Comparison of ENCODE assay signal across 1 cellular context in the genomic region with DNA sequence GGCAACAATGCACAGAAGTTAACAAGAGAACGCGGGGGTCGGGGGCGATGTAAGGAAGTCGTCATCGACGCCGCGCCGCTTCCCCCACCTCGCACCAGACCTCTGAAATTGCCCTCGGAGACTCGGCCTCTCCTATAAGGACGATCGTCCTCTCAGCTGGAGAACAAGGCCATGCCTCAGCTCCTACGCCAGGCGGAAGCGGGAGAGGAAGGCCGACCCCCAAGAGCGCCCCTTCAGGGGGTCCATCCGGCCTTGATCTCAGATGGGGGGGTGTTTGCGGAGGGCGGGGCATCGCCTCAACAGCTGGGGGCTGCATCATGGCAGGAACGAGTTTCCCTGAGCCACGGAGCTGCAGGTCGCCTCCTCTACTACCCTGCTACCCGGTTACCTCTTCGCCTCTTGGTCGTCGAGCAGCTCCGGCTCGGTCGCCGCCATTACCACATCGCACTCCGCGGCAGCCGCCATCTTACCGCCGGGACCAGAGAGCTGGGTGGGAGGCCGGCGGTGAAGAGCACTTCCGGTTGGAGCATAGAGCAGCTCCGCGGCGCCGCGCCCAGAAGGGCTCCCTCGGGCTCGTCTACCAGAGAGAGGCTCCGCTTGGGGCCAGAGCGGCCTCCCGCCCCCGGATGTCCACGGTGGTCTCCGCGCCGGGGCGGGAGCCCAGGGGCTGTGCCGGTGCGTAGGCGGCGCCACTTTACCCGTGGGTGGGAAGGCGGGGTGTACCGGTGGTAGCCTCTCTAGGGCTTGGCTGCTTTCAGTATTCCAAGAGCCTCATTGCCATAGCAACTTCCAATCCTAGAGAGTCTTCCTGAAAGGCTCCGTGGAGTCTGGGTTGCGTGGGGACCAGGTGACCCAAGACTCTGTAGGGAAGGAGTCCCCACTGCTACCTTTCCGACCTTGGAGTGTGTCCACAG.
TF ChIP-seq lines count a peak whose summit lies in the region.

A gene with protein sequence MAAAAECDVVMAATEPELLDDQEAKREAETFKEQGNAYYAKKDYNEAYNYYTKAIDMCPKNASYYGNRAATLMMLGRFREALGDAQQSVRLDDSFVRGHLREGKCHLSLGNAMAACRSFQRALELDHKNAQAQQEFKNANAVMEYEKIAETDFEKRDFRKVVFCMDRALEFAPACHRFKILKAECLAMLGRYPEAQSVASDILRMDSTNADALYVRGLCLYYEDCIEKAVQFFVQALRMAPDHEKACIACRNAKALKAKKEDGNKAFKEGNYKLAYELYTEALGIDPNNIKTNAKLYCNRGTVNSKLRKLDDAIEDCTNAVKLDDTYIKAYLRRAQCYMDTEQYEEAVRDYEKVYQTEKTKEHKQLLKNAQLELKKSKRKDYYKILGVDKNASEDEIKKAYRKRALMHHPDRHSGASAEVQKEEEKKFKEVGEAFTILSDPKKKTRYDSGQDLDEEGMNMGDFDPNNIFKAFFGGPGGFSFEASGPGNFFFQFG (minus strand): TSS at position 488 of the 914 bp plus-strand sequence. CDS start 23 bp downstream, at position 465.

TF ChIP-seq in HCT116, 20 proteins besides CTCF, POLR2A, EP300 and RAD21 (continued from another document):
- TF ChIP-seq, protein P1, sequence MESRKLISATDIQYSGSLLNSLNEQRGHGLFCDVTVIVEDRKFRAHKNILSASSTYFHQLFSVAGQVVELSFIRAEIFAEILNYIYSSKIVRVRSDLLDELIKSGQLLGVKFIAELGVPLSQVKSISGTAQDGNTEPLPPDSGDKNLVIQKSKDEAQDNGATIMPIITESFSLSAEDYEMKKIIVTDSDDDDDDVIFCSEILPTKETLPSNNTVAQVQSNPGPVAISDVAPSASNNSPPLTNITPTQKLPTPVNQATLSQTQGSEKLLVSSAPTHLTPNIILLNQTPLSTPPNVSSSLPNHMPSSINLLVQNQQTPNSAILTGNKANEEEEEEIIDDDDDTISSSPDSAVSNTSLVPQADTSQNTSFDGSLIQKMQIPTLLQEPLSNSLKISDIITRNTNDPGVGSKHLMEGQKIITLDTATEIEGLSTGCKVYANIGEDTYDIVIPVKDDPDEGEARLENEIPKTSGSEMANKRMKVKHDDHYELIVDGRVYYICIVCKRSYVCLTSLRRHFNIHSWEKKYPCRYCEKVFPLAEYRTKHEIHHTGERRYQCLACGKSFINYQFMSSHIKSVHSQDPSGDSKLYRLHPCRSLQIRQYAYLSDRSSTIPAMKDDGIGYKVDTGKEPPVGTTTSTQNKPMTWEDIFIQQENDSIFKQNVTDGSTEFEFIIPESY (IDR thresholded peaks at IDR 0.05; ENCODE audit: extremely low read depth, insufficient replicate concordance, low read length) = peak; percentile 62
- TF ChIP-seq POLR2AphosphoS5 (IDR thresholded peaks at IDR 0.05; ENCODE audit: low read depth, low read length) (peak; percentile 83), SIN3A (IDR thresholded peaks at IDR 0.05; ENCODE audit: low read depth) (peak; percentile 90), ELF1 (IDR thresholded peaks at IDR 0.05; ENCODE audit: borderline replicate concordance, low read depth) (peak; percentile 73; the same call in 1 of the 2 replicates), JUND (IDR thresholded peaks at IDR 0.05) (0 out of 2 replicates have a peak, but pooled peaks have one; percentile 16), SRF (IDR thresholded peaks at IDR 0.05; ENCODE audit: low read depth) (no peak), FOSL1 (IDR thresholded peaks at IDR 0.05; ENCODE audit: low read depth) (no peak), TCF7L2 (IDR thresholded peaks at IDR 0.05; ENCODE audit: borderline replicate concordance, extremely low read depth, insufficient read depth, insufficient read length) (no peak), CEBPB (IDR thresholded peaks at IDR 0.05; ENCODE audit: low read depth) (no peak), ZNF274 (IDR thresholded peaks at IDR 0.05; ENCODE audit: low read depth, low read length) (no peak), EGR1 (IDR thresholded peaks at IDR 0.05; ENCODE audit: low read depth) (peak; percentile 97)
